ENCODE assay signal across 24 cellular contexts in the genomic region with DNA sequence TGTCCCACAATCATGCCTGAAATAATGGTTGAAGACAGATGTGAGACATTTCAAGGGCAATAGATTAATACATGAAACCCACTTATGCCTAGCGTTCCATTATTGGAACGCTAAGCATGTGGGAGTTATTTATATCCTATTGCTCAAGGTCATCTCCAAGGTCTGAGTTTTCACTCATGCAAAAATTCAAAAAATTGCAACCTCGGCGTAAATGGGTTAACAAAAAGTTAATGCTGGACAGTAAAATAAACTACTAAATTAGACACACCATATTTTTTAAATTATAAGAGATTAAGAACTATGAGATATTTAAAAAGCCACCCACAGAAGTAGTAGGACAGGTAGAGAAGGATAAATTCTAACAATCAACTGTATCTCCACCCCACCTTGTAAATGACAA.
"Had no signal": no experiment of that assay in that cellular context is flagged by ENCODE, and none has a peak within 500 bp of the region (broad histone marks: within the 10 kb centered on the region; RNA-seq: fewer than 3 reads in every experiment).

No MANE protein-coding gene starts in this region.

- H3K27me3 ChIP-seq: colonic mucosa, esophagus squamous epithelium, gastrocnemius medialis, heart right ventricle, left lung had no signal

- H3K9me3 ChIP-seq: colonic mucosa, esophagus squamous epithelium, gastrocnemius medialis, heart right ventricle, left lung, lower lobe of right lung, mucosa of descending colon had no signal

- H3K4me1 ChIP-seq: colonic mucosa, gastrocnemius medialis, heart right ventricle, left lung, lower lobe of right lung had no signal

- H3K4me3 ChIP-seq: colonic mucosa, esophagus squamous epithelium, gastrocnemius medialis, heart right ventricle, left lung, lower lobe of right lung, mucosa of descending colon had no signal

- FAIRE-seq: keratinocyte had no signal

- ATAC-seq: effector memory CD8-positive, alpha-beta T cell; esophagus mucosa; gastrocnemius medialis; heart right ventricle; left cardiac atrium; left lung; left ventricle myocardium superior; lower lobe of right lung; mucosa of descending colon had no signal

- H3K27ac ChIP-seq: colonic mucosa, epithelial cell of prostate, esophagus squamous epithelium, gastrocnemius medialis, heart right ventricle, left lung, lower lobe of right lung had no signal

- H3K36me3 ChIP-seq: colonic mucosa, esophagus squamous epithelium, gastrocnemius medialis, heart right ventricle, left lung, lower lobe of right lung had no signal

- DNase-seq: colonic mucosa; cortex of kidney; effector CD8-positive, alpha-beta T cell; effector memory CD8-positive, alpha-beta T cell; endodermal cell; erythroblast; esophagus squamous epithelium; foreskin fibroblast; foreskin melanocyte; gastrocnemius medialis; glutamatergic neuron; head of caudate nucleus; heart right ventricle; hippocampal formation; left cardiac atrium; left lung; left ventricle myocardium superior; lower lobe of right lung; mesenchymal stem cell; mucosa of descending colon; naive B cell had no signal
